ENCODE assay signal across 21 cellular contexts in the genomic region with DNA sequence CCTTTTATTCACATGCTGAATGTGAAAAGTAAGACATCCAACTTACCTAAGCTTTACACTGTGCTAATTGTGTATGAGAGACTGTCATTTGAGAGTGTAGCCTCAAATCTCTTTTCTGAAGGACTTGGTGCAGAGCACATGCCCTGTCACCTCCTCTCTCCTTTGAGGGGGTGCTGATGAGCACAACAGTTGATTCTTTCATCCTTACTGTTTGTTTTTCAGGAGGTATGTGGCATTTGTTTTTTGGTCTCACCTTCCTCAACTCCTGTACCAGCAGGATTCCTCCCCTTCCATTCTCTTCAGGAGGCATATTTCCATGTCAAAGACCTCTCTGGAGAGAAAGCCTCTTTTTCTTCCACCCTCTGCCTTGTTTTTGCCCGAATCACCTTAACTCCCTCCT.
DNase-seq lines count a peak whose midpoint lies in the region; ATAC-seq and TF ChIP-seq lines count a peak whose summit lies in the region.
"Had no signal": no experiment of that assay in that cellular context is flagged by ENCODE, and none has a peak within 500 bp of the region (broad histone marks: within the 10 kb centered on the region; RNA-seq: fewer than 3 reads in every experiment).

No MANE protein-coding gene starts in this region.

- H3K27me3 Mint-ChIP-seq in CD14-positive monocyte (ENCODE audit: low read depth in 3 of 3) (no peaks in the 10 kb centered on the region), nephron progenitor cell (ENCODE audit: low read depth, poor library complexity) (no peaks in the 10 kb centered on the region)

- H3K27ac ChIP-seq in ovary, result no peak overlapping the region
- H3K27ac ChIP-seq: A549, body of pancreas, foreskin keratinocyte, hepatocyte, upper lobe of left lung, WERI-Rb-1 had no signal

- TF ChIP-seq POLR2A in GM18505 (IDR thresholded peaks at IDR 0.05; ENCODE audit: borderline replicate concordance, extremely low read depth, insufficient read depth, insufficient read length), result no peak
- TF ChIP-seq POLR2A in ovary (IDR thresholded peaks at IDR 0.05), result no peak

- peak overlapping the region in 1 of 2 donors; percentile 88 for H3K4me3 Mint-ChIP-seq in CD14-positive monocyte
- no peak overlapping the region for H3K4me3 Mint-ChIP-seq in nephron progenitor cell
- H3K4me3 Mint-ChIP-seq: activated naive CD8-positive, alpha-beta T cell treated with anti-CD3 and anti-CD28 coated beads, Interleukin-2, amount 10 ng/mL, durations not matched to agents 7 days and 5 days; T-helper 2 cell treated with Interferon-gamma antibody and Interleukin-4, amounts not matched to agents 5 μg/mL and 100 μg/mL, for 36 hours had no signal

- WGBS in ovary, 3 donors, result 60 to 71% (median 70%) methylated on average over 1 of the region's 1 CpG

- no peak for TF ChIP-seq EP300 in ovary (IDR thresholded peaks at IDR 0.05)

- TF ChIP-seq CTCF in CD14-positive monocyte (IDR thresholded peaks at IDR 0.05), result no peak
- TF ChIP-seq CTCF in nephron progenitor cell (IDR thresholded peaks at IDR 0.05), result no peak
- TF ChIP-seq CTCF in ovary (IDR thresholded peaks at IDR 0.05), result no peak

- peak overlapping the region; percentile 83 to 95 (median 91) for H3K27ac Mint-ChIP-seq in CD14-positive monocyte
- H3K27ac Mint-ChIP-seq in nephron progenitor cell, result peak overlapping the region; percentile 90
- H3K27ac Mint-ChIP-seq: activated naive CD8-positive, alpha-beta T cell treated with anti-CD3 and anti-CD28 coated beads, Interleukin-2, amount 10 ng/mL, durations not matched to agents 7 days and 5 days; T-helper 2 cell treated with Interferon-gamma antibody and Interleukin-4, amounts not matched to agents 5 μg/mL and 100 μg/mL, for 36 hours had no signal

- no peaks in the 10 kb centered on the region for H3K27me3 ChIP-seq in ovary
- H3K27me3 ChIP-seq: BLaER1 treated with 17β-estradiol and CSF1 and Interleukin-3, amounts not matched to agents 10 nM and 100 nM; body of pancreas; foreskin keratinocyte; hepatocyte; upper lobe of left lung had no signal

- intact Hi-C loops in CD14-positive monocyte (cut with micrococcal nuclease), result no loop called here
- intact Hi-C loops in ovary (cut with DNase I), result no loop called here

- H3K4me3 ChIP-seq in ovary, result no peak overlapping the region
- H3K4me3 ChIP-seq: A549; BLaER1 treated with 17β-estradiol and CSF1 and Interleukin-3, amounts not matched to agents 10 nM and 100 nM; body of pancreas; hepatocyte had no signal

- ATAC-seq in HG03025 (IDR thresholded peaks at IDR 0.05; ENCODE audit: low FRiP score, unreplicated experiment), result no peak
- no peak for ATAC-seq in GM18505 (IDR thresholded peaks at IDR 0.05; ENCODE audit: unreplicated experiment)
- ATAC-seq: A549, body of pancreas, foreskin keratinocyte had no signal

- peaks cover 2 to 11% (median 6%) of the 10 kb centered on the region in 7 donors for H3K9me3 Mint-ChIP-seq in CD14-positive monocyte
- H3K9me3 Mint-ChIP-seq in nephron progenitor cell, result peaks cover 28% of the 10 kb centered on the region
- H3K9me3 Mint-ChIP-seq: activated naive CD8-positive, alpha-beta T cell treated with anti-CD3 and anti-CD28 coated beads, Interleukin-2, amount 10 ng/mL, durations not matched to agents 7 days and 5 days; T-helper 2 cell treated with Interferon-gamma antibody and Interleukin-4, amounts not matched to agents 5 μg/mL and 100 μg/mL, for 36 hours had no signal

- H3K9me3 ChIP-seq in ovary, result no peaks in the 10 kb centered on the region
- H3K9me3 ChIP-seq: A549; BLaER1 treated with 17β-estradiol and CSF1 and Interleukin-3, amounts not matched to agents 10 nM and 100 nM; body of pancreas; upper lobe of left lung had no signal

- H3K36me3 ChIP-seq in ovary, result no peaks in the 10 kb centered on the region
- H3K36me3 ChIP-seq: BLaER1 treated with 17β-estradiol and CSF1 and Interleukin-3, amounts not matched to agents 10 nM and 100 nM; upper lobe of left lung; WERI-Rb-1 had no signal

- H3K4me1 ChIP-seq in ovary (ENCODE audit: insufficient read depth), result no peaks in the 10 kb centered on the region
- H3K4me1 ChIP-seq: A549, body of pancreas, foreskin keratinocyte had no signal

- peaks cover 0 to 3% of the 10 kb centered on the region in 2 donors for H3K36me3 Mint-ChIP-seq in CD14-positive monocyte
- peaks cover 29% of the 10 kb centered on the region for H3K36me3 Mint-ChIP-seq in nephron progenitor cell (ENCODE audit: low read depth)
- H3K36me3 Mint-ChIP-seq: activated naive CD8-positive, alpha-beta T cell treated with anti-CD3 and anti-CD28 coated beads, Interleukin-2, amount 10 ng/mL, durations not matched to agents 7 days and 5 days had no signal

- DNase-seq in CD14-positive monocyte (ENCODE audit: low spot score) (no peak), Kasumi-1 (lab: John Stamatoyannopoulos, UW) (peak; percentile 80 to 86), iPS DF 19.7 (ENCODE audit: low read depth, low spot score) (peak; percentile 90), nephron progenitor cell (no peak), AML-193 (lab: John Stamatoyannopoulos, UW) (no peak), ovary (no peak)
- DNase-seq: activated CD4-positive, alpha-beta T cell treated with anti-CD3 and anti-CD28 coated beads, Interleukin-2, amount 50 U/mL, for 48 hours; activated naive CD8-positive, alpha-beta T cell treated with anti-CD3 and anti-CD28 coated beads, Interleukin-2, amount 10 ng/mL, durations not matched to agents 7 days and 5 days; body of pancreas; foreskin keratinocyte; kidney; NCI-H1092; stimulated activated CD8-positive, alpha-beta memory T cell treated with anti-CD3 and anti-CD28 coated beads, Interleukin-4, amount 100 ng/mL, for 48 hours; upper lobe of left lung; WERI-Rb-1 had no signal

- H3K4me1 Mint-ChIP-seq in CD14-positive monocyte (peaks cover 51% of the 10 kb centered on the region), nephron progenitor cell (peaks cover 58% of the 10 kb centered on the region)
- H3K4me1 Mint-ChIP-seq: activated naive CD8-positive, alpha-beta T cell treated with anti-CD3 and anti-CD28 coated beads, Interleukin-2, amount 10 ng/mL, durations not matched to agents 7 days and 5 days had no signal

Comparison
In these comparisons a context has a peak if more than half of its experiments do, and no peak if none do; other contexts are left out.
1. DNase-seq: peak in Kasumi-1 (2 of 2) and iPS DF 19.7 (single experiment); none in CD14-positive monocyte (single experiment), nephron progenitor cell (single experiment), AML-193 (0 of 2) and ovary (0 of 5).